Comparison of ENCODE assay signal across 19 cellular contexts in genomic region chr3:154113609-154114008, GRCh38. TPM values are rescaled to one million over a fixed set of nuclear protein-coding genes. Genes with fewer than 3 reads are reported as not detected.
A peak's percentile ranks its signal among the peaks of the same experiment; 100 is the strongest.
DNase-seq lines count a peak whose midpoint lies in the region; ATAC-seq, FAIRE-seq and TF ChIP-seq lines count a peak whose summit lies in the region.
"Had no signal": no experiment of that assay in that cellular context is flagged by ENCODE, and none has a peak within 500 bp of the region (broad histone marks: within the 10 kb centered on the region; RNA-seq: fewer than 3 reads in every experiment).

No MANE protein-coding gene starts in this region.

- H3F3A ChIP-seq in GM23338 (replicated peaks; ENCODE audit: low read depth), result no peaks in the 10 kb centered on the region

- FAIRE-seq in frontal cortex (lab: Jason Lieb, UNC), result no peak
- FAIRE-seq: A549, D721Med, GM19239 had no signal

- H3K27me3 ChIP-seq in GM23338 (ENCODE audit: insufficient read depth), result no peaks in the 10 kb centered on the region
- H3K27me3 ChIP-seq in tibial nerve, result no peaks in the 10 kb centered on the region

- TF ChIP-seq POLR2A in tibial nerve (IDR thresholded peaks at IDR 0.05), result no peak

- H3K79me2 ChIP-seq in GM23338 (replicated peaks; ENCODE audit: insufficient read depth), result no peaks in the 10 kb centered on the region

- H3K4me2 ChIP-seq in GM23338, result no peak overlapping the region
- H3K4me2 ChIP-seq: A549 had no signal

- DNase-seq in GM23338 (ENCODE audit: low spot score) (no peak), NCI-H146 (lab: John Stamatoyannopoulos, UW) (peak; percentile 53), NCI-H69 (lab: John Stamatoyannopoulos, UW) (peak; percentile 61), neural crest cell (ENCODE audit: low read depth, low spot score) (no peak), tibial nerve (ENCODE audit: low spot score in 2 of 2) (no peak), iPS-NIHi11 (ENCODE audit: low spot score) (no peak), frontal cortex (ENCODE audit: low spot score in 2 of 2) (no peak)
- DNase-seq: BE2C; CD4-positive, alpha-beta memory T cell; COR-L47; DMS153; GF-D8; H7 had no signal

- H3K27ac Mint-ChIP-seq in GM23338 (no peak overlapping the region), neural crest cell (ENCODE audit: unreplicated experiment) (peak overlapping the region; percentile 64)
- H3K27ac Mint-ChIP-seq: CD4-positive, alpha-beta memory T cell; IgD-negative memory B cell had no signal

- no peak for TF ChIP-seq EP300 in tibial nerve (IDR thresholded peaks at IDR 0.05)

- no peak overlapping the region for H3K4me3 ChIP-seq in GM23338
- H3K4me3 ChIP-seq in tibial nerve, result no peak overlapping the region
- H3K4me3 ChIP-seq: A549 had no signal

- no peak overlapping the region for H3K4me3 Mint-ChIP-seq in GM23338
- no peak overlapping the region for H3K4me3 Mint-ChIP-seq in neural crest cell
- H3K4me3 Mint-ChIP-seq: CD4-positive, alpha-beta memory T cell; IgD-negative memory B cell had no signal

- no peaks in the 10 kb centered on the region for H3K9me2 ChIP-seq in GM23338 (ENCODE audit: insufficient read depth)

- H3K4me1 ChIP-seq in GM23338 (ENCODE audit: insufficient read depth), result no peaks in the 10 kb centered on the region
- H3K4me1 ChIP-seq in tibial nerve, result no peaks in the 10 kb centered on the region
- H3K4me1 ChIP-seq: A549, BE2C had no signal

- H3K9me3 ChIP-seq in tibial nerve, result no peaks in the 10 kb centered on the region
- H3K9me3 ChIP-seq: A549, BE2C had no signal

- H3K36me3 ChIP-seq in GM23338 (ENCODE audit: insufficient read depth) (no peaks in the 10 kb centered on the region), tibial nerve (no peaks in the 10 kb centered on the region)
- H3K36me3 ChIP-seq: BE2C had no signal

- H3K4me1 Mint-ChIP-seq in GM23338 (no peaks in the 10 kb centered on the region; the same call in 2 of the 3 replicates), neural crest cell (peaks cover 14% of the 10 kb centered on the region)
- H3K4me1 Mint-ChIP-seq: CD4-positive, alpha-beta memory T cell had no signal

- H3K27ac ChIP-seq in GM23338 (ENCODE audit: low read depth), result no peak overlapping the region
- no peak overlapping the region for H3K27ac ChIP-seq in tibial nerve
- H3K27ac ChIP-seq: A549, C4-2B had no signal

- no peaks in the 10 kb centered on the region for H3K27me3 Mint-ChIP-seq in GM23338 (ENCODE audit: insufficient read depth, low read depth, poor library complexity)
- no peaks in the 10 kb centered on the region for H3K27me3 Mint-ChIP-seq in neural crest cell (ENCODE audit: low read depth)

- TF ChIP-seq CTCF in GM23338 (conservative IDR thresholded peaks at IDR 0.05; ENCODE audit: low read depth in 2 of 2) (no peak), neural crest cell (conservative IDR thresholded peaks at IDR 0.05) (no peak), tibial nerve (IDR thresholded peaks at IDR 0.05) (no peak)

- 0 out of 2 replicates have a peak overlapping the region, but pooled peaks have one; percentile 6 for H2AFZ ChIP-seq in GM23338

- H3K9me3 Mint-ChIP-seq in GM23338, result no peaks in the 10 kb centered on the region
- H3K9me3 Mint-ChIP-seq in neural crest cell, result no peaks in the 10 kb centered on the region

- no peaks in the 10 kb centered on the region for H3K36me3 Mint-ChIP-seq in GM23338 (ENCODE audit: low read depth)
- no peaks in the 10 kb centered on the region for H3K36me3 Mint-ChIP-seq in neural crest cell (ENCODE audit: low read depth)
- H3K36me3 Mint-ChIP-seq: CD4-positive, alpha-beta memory T cell; IgD-negative memory B cell had no signal

- H4K20me1 ChIP-seq in GM23338 (replicated peaks; ENCODE audit: insufficient read depth), result no peaks in the 10 kb centered on the region

- 55 to 68% methylated on average over 5 of the region's 5 CpGs for WGBS in tibial nerve, 2 donors

- ATAC-seq in GM23338 (no peak), HG03378 (IDR thresholded peaks at IDR 0.05; ENCODE audit: unreplicated experiment) (no peak)
- ATAC-seq: A549 had no signal

TF ChIP-seq in GM23338, 12 proteins besides CTCF, POLR2A, EP300 and RAD21:
- no peak for TF ChIP-seq ZNF114 (CRISPR knock-in tag; IDR thresholded peaks at IDR 0.05)
- no peak for TF ChIP-seq ETS1 (IDR thresholded peaks at IDR 0.05)

RNA-seq across cellular contexts. Expression of gene ARHGEF26, which starts 7.6 kb away (rescaled TPM):
- 16.9 and 17.3 TPM in 2 replicates for total RNA-seq in GM23338 (2014; rRNA removed; shearing (Covaris generic))
- polyA plus RNA-seq in GM23338 (2016; fragmentation: Nextera tagmentation; extraction: Ambion mirVana), result 7.3 and 9.4 TPM in 2 replicates
- total RNA-seq in neural crest cell (17.4 and 19.3 TPM in 2 replicates), tibial nerve (10 to 100 TPM; 44.7 to 82.8 (median 64.4) TPM), frontal cortex (4.1 TPM)

Comparison
In these comparisons a context has a peak if more than half of its experiments do, and no peak if none do; other contexts are left out.
1. DNase-seq: peak in NCI-H146 (single experiment) and NCI-H69 (single experiment); none in GM23338 (single experiment), neural crest cell (single experiment), tibial nerve (0 of 2), iPS-NIHi11 (single experiment) and frontal cortex (0 of 2).